ENCODE assay signal across 22 cellular contexts in genomic region chr2:38138996-38139395, GRCh38.
DNase-seq lines count a peak whose midpoint lies in the region; ATAC-seq, FAIRE-seq and TF ChIP-seq lines count a peak whose summit lies in the region.
"Had no signal": no experiment of that assay in that cellular context is flagged by ENCODE, and none has a peak within 500 bp of the region (broad histone marks: within the 10 kb centered on the region; RNA-seq: fewer than 3 reads in every experiment).

No MANE protein-coding gene starts in this region.

- no peak for TF ChIP-seq EP300 in K562 (IDR thresholded peaks at IDR 0.05; ENCODE audit: low read length)
- no peak for TF ChIP-seq EP300 in sigmoid colon (IDR thresholded peaks at IDR 0.05)

- no peaks in the 10 kb centered on the region for H3K36me3 Mint-ChIP-seq in progenitor cell of endocrine pancreas (ENCODE audit: insufficient read depth)

- H3K4me1 Mint-ChIP-seq in progenitor cell of endocrine pancreas (ENCODE audit: low read depth) = no peaks in the 10 kb centered on the region
- H3K4me1 Mint-ChIP-seq: B cell; CD8-positive, alpha-beta memory T cell; GM23338; H9 had no signal

- H3K27ac ChIP-seq in K562 (ENCODE audit: extremely low read depth, low read depth, low read length) (no peak overlapping the region), caudate nucleus (ENCODE audit: low read depth, low read length) (no peak overlapping the region), heart left ventricle (no peak overlapping the region), sigmoid colon (no peak overlapping the region)
- H3K27ac ChIP-seq: BLaER1 had no signal

- WGBS in K562 (ENCODE audit: insufficient coverage, low coverage, missing lambda C conversion rate) = 25% methylated on average over 6 of the region's 6 CpGs
- 90 to 93% (median 91%) methylated on average over 6 of the region's 6 CpGs for WGBS in heart left ventricle, 4 donors
- WGBS in sigmoid colon, 2 donors = 26 to 67% methylated on average over 6 of the region's 6 CpGs

- H3K27me3 ChIP-seq in K562 (ENCODE audit: control insufficient read depth in 2 of 2, insufficient read depth in 2 of 2, low read length in 2 of 2) = no peaks in the 10 kb centered on the region
- H3K27me3 ChIP-seq in heart left ventricle = no peaks in the 10 kb centered on the region
- H3K27me3 ChIP-seq in sigmoid colon = no peaks in the 10 kb centered on the region
- H3K27me3 ChIP-seq: BLaER1 had no signal

- DNase-seq in LNCaP clone FGC (ENCODE audit: low read depth) (peak; percentile 98), K562 (ENCODE audit: extremely low read depth in 1 of 4, low spot score in 3 of 4) (no peak), left colon (no peak), caudate nucleus (lab: John Stamatoyannopoulos, UW) (no peak), heart left ventricle (no peak), progenitor cell of endocrine pancreas (ENCODE audit: low spot score, unreplicated experiment) (no peak), sigmoid colon (no peak)
- DNase-seq: CD4-positive, alpha-beta T cell; CD8-positive, alpha-beta memory T cell; DMS 273 treated with DMSO at 0.1 percent for 48 hours; DMS79 treated with DMSO at 0.1 percent for 48 hours; GF-D8; H9 had no signal

- H3K27ac Mint-ChIP-seq in progenitor cell of endocrine pancreas = no peak overlapping the region
- H3K27ac Mint-ChIP-seq: B cell; CD14-positive monocyte; CD4-positive, alpha-beta T cell; CD8-positive, alpha-beta memory T cell; GM23338 had no signal

- H3K9ac ChIP-seq in K562 (ENCODE audit: insufficient read depth in 1 of 2, low read depth in 2 of 2, low read length in 2 of 2) = no peak overlapping the region
- H3K9ac ChIP-seq: BLaER1 had no signal

- TF ChIP-seq CTCF in LNCaP clone FGC (IDR thresholded peaks at IDR 0.05; ENCODE audit: control insufficient read depth, extremely low read depth, insufficient read depth) (no peak), K562 (IDR thresholded peaks at IDR 0.05 in 2 of 3, conservative IDR thresholded peaks at IDR 0.05 in 1 of 3; ENCODE audit: insufficient read depth in 2 of 3, low read depth in 1 of 3, low read length in 3 of 3) (no peak), heart left ventricle (IDR thresholded peaks at IDR 0.05) (no peak), progenitor cell of endocrine pancreas (IDR thresholded peaks at IDR 0.05; ENCODE audit: unreplicated experiment) (no peak), sigmoid colon (IDR thresholded peaks at IDR 0.05) (no peak)

- ATAC-seq in K562 (no peak), left colon (peak; percentile 85), heart left ventricle (no peak)
- ATAC-seq: GM23338, HCT116 had no signal

- in situ Hi-C loops in K562 (cut with MboI) = no loop called here

- no peak overlapping the region; the same call in 1 of the 2 replicates for H3K4me2 ChIP-seq in K562 (ENCODE audit: insufficient read depth, low read length)
- H3K4me2 ChIP-seq: BLaER1, GM23338 had no signal

- peaks cover 13% of the 10 kb centered on the region for H3K9me3 Mint-ChIP-seq in progenitor cell of endocrine pancreas (ENCODE audit: low read depth)
- H3K9me3 Mint-ChIP-seq: CD4-positive, alpha-beta T cell had no signal

- TF ChIP-seq RAD21 in K562 (CRISPR knock-in tag; conservative IDR thresholded peaks at IDR 0.05 in 1 of 2, IDR thresholded peaks at IDR 0.05 in 1 of 2) = no peak

- no peak for FAIRE-seq in K562 (lab: Jason Lieb, UNC)
- FAIRE-seq: A204.1, D721Med, GM12891, GM18507 had no signal

- BruUV-seq in K562 (replicated peaks; lab: Mats Ljungman, UMichigan) = no TSS peak

- no peaks in the 10 kb centered on the region for H3K79me2 ChIP-seq in K562 (ENCODE audit: control insufficient read depth, insufficient read depth, low read length)

- no peaks in the 10 kb centered on the region for H3K9me1 ChIP-seq in K562 (ENCODE audit: control insufficient read depth, insufficient read depth, low read length)

- H2AFZ ChIP-seq in K562 (ENCODE audit: low read depth, low read length) = peak overlapping the region; percentile 72; the same call in 1 of the 2 replicates
- H2AFZ ChIP-seq: GM23338 had no signal

- CTCF ChIA-PET in K562 (lab: Yijun Ruan, JAX; ENCODE audit: low intra/inter-chr PET ratio) = no interaction called here

- H3K9me3 ChIP-seq in K562 (replicated peaks; ENCODE audit: control insufficient read depth, insufficient read depth, low read depth, low read length) (no peaks in the 10 kb centered on the region), heart left ventricle (peaks cover 0 to 9% (median 0%) of the 10 kb centered on the region in 12 donors), sigmoid colon (no peaks in the 10 kb centered on the region)

- no peak overlapping the region for H3K4me3 ChIP-seq in LNCaP clone FGC (ENCODE audit: low read depth, low read length)
- H3K4me3 ChIP-seq in K562 = no peak overlapping the region
- H3K4me3 ChIP-seq in heart left ventricle = no peak overlapping the region
- no peak overlapping the region for H3K4me3 ChIP-seq in sigmoid colon
- H3K4me3 ChIP-seq: BLaER1, GM23338 had no signal

- H3K27me3 Mint-ChIP-seq in progenitor cell of endocrine pancreas = no peaks in the 10 kb centered on the region

- POLR2A ChIA-PET in K562 (lab: Yijun Ruan, JAX) = interaction anchor here (0.8 kb wide), 1 partner anchor 10 kb away, joined by 3 read pairs; no protein-coding TSS in a partner anchor

- H3K4me3 Mint-ChIP-seq in progenitor cell of endocrine pancreas (ENCODE audit: low read depth) = no peak overlapping the region
- H3K4me3 Mint-ChIP-seq: B cell; CD14-positive monocyte; CD4-positive, alpha-beta T cell; CD8-positive, alpha-beta memory T cell; GM23338; H9 had no signal

- H3K4me1 ChIP-seq in K562 (replicated peaks in 1 of 2; ENCODE audit: control insufficient read depth in 2 of 2, insufficient read depth in 2 of 2, low read length in 2 of 2) = peaks cover 5 to 7% of the 10 kb centered on the region in 2 experiments; a peak in 3 of 5 replicates
- peaks cover 0 to 11% (median 0%) of the 10 kb centered on the region in 12 donors for H3K4me1 ChIP-seq in heart left ventricle
- H3K4me1 ChIP-seq in sigmoid colon = no peaks in the 10 kb centered on the region
- H3K4me1 ChIP-seq: BLaER1 had no signal

- intact Hi-C loops in K562 (cut with micrococcal nuclease) = no loop called here
- intact Hi-C loops in left colon (cut with DNase I, micrococcal nuclease) = no loop called here
- intact Hi-C loops in heart left ventricle (cut with DNase I) = no loop called here
- intact Hi-C loops in sigmoid colon (cut with DNase I) = no loop called here

- H4K20me1 ChIP-seq in K562 (replicated peaks; ENCODE audit: control insufficient read depth, insufficient read depth, low read length) = no peaks in the 10 kb centered on the region
- H4K20me1 ChIP-seq: BLaER1 had no signal

- H3K36me3 ChIP-seq in K562 (ENCODE audit: control insufficient read depth, insufficient read depth, low read length) (no peaks in the 10 kb centered on the region), heart left ventricle (no peaks in the 10 kb centered on the region), sigmoid colon (no peaks in the 10 kb centered on the region)
- H3K36me3 ChIP-seq: BLaER1 had no signal

- TF ChIP-seq POLR2A in K562 (conservative IDR thresholded peaks at IDR 0.05) (no peak), heart left ventricle (IDR thresholded peaks at IDR 0.05) (no peak), sigmoid colon (IDR thresholded peaks at IDR 0.05) (no peak)

TF ChIP-seq in K562, 482 proteins besides CTCF, POLR2A, EP300 and RAD21:
- no peak for TF ChIP-seq TAL1 (IDR thresholded peaks at IDR 0.05)
- no peak for TF ChIP-seq SAFB2 (IDR thresholded peaks at IDR 0.05; ENCODE audit: borderline replicate concordance, low read depth, low read length, severe bottlenecking)
- TF ChIP-seq RBM39 (optimal IDR thresholded peaks at IDR 0.05; ENCODE audit: low read depth, low read length) = no peak
- TF ChIP-seq HNRNPLL (IDR thresholded peaks at IDR 0.05; ENCODE audit: low read depth, low read length, poor library complexity, severe bottlenecking) = no peak
- TF ChIP-seq, protein P1, sequence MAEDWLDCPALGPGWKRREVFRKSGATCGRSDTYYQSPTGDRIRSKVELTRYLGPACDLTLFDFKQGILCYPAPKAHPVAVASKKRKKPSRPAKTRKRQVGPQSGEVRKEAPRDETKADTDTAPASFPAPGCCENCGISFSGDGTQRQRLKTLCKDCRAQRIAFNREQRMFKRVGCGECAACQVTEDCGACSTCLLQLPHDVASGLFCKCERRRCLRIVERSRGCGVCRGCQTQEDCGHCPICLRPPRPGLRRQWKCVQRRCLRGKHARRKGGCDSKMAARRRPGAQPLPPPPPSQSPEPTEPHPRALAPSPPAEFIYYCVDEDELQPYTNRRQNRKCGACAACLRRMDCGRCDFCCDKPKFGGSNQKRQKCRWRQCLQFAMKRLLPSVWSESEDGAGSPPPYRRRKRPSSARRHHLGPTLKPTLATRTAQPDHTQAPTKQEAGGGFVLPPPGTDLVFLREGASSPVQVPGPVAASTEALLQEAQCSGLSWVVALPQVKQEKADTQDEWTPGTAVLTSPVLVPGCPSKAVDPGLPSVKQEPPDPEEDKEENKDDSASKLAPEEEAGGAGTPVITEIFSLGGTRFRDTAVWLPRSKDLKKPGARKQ (CRISPR knock-in tag; IDR thresholded peaks at IDR 0.05) = no peak
- TF ChIP-seq XRCC3 (IDR thresholded peaks at IDR 0.05) = no peak
- TF ChIP-seq FUS (optimal IDR thresholded peaks at IDR 0.05; ENCODE audit: low read depth, low read length) = no peak
- TF ChIP-seq ETV1 (tag; conservative IDR thresholded peaks at IDR 0.05; ENCODE audit: low read depth) = no peak
- TF ChIP-seq ZNF778 (CRISPR knock-in tag; IDR thresholded peaks at IDR 0.05) = no peak
- no peak for TF ChIP-seq HMG20B (CRISPR knock-in tag; IDR thresholded peaks at IDR 0.05)
- no peak for TF ChIP-seq EGR1 (conservative IDR thresholded peaks at IDR 0.05)
- no peak for TF ChIP-seq NELFE (IDR thresholded peaks at IDR 0.05; ENCODE audit: insufficient read depth, insufficient read length)
- TF ChIP-seq ZKSCAN1 (IDR thresholded peaks at IDR 0.05; ENCODE audit: low read depth, low read length) = no peak
- no peak for TF ChIP-seq ZNF79 (CRISPR knock-in tag; IDR thresholded peaks at IDR 0.05; ENCODE audit: low read depth)
- TF ChIP-seq ZNF717 (CRISPR knock-in tag; IDR thresholded peaks at IDR 0.05) = no peak
- TF ChIP-seq ZBED1 (IDR thresholded peaks at IDR 0.05) = no peak
- no peak for TF ChIP-seq KLF10 (CRISPR knock-in tag; IDR thresholded peaks at IDR 0.05)
- TF ChIP-seq ELF4 (CRISPR knock-in tag; IDR thresholded peaks at IDR 0.05) = no peak
- TF ChIP-seq NFXL1 (CRISPR knock-in tag; IDR thresholded peaks at IDR 0.05) = no peak
